In the genomic region with DNA sequence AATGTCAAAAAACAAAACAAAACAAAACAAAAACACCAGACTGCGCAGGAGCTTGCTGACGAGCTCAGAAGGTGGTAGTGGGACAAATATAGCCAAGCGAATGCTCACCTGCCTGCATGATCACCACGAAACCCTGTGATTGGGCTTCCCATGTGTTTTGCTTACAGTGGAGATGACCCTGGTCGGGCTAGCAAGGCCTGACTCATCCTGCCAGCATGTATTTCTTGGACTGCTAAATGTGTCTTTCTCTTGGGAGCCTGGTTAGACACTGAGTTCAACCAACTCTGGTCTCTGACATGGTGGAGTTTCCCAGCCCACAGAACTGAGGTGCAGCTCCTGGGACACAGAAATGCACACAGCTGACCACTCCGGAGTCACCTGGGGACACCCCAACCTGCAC, we compare ENCODE assay signal across 19 cellular contexts. TPM values are rescaled to one million over a fixed set of nuclear protein-coding genes. Genes with fewer than 3 reads are reported as not detected.
A peak's percentile ranks its signal among the peaks of the same experiment; 100 is the strongest.
DNase-seq lines count a peak whose midpoint lies in the region; ATAC-seq, FAIRE-seq and TF ChIP-seq lines count a peak whose summit lies in the region.
"Had no signal": no experiment of that assay in that cellular context is flagged by ENCODE, and none has a peak within 500 bp of the region (broad histone marks: within the 10 kb centered on the region; RNA-seq: fewer than 3 reads in every experiment).

No MANE protein-coding gene starts in this region.

- CTCF ChIA-PET in activated CD8-positive, alpha-beta T cell treated with anti-CD3 and anti-CD28 coated beads for 36 hours (lab: Charles Lee), result interaction anchor here (0.7 to 10.4 kb wide), 10 partner anchors 10 to 153 kb away, joined by 3 to 540 read pairs (median 26); a partner anchor contains a TSS

- no peaks in the 10 kb centered on the region for H4K20me1 ChIP-seq in GM23248 (ENCODE audit: insufficient read depth)

- DNase-seq in A172 (ENCODE audit: low spot score), result peak; percentile 42
- DNase-seq in GM23248, result peak; percentile 74
- DNase-seq in astrocyte of the spinal cord (ENCODE audit: low read depth, low spot score), result peak; percentile 73
- DNase-seq in kidney epithelial cell (ENCODE audit: low read depth), result peak; percentile 5
- no peak for DNase-seq in activated CD8-positive, alpha-beta T cell treated with anti-CD3 and anti-CD28 coated beads for 36 hours
- no peak for DNase-seq in midbrain (lab: John Stamatoyannopoulos, UW)
- no peak for DNase-seq in left lobe of liver (ENCODE audit: low spot score)
- no peak for DNase-seq in urothelium cell line (ENCODE audit: low spot score)
- DNase-seq: activated naive CD4-positive, alpha-beta T cell treated with anti-CD3 and anti-CD28 coated beads for 36 hours; central memory CD4-positive, alpha-beta T cell; COR-L47; endodermal cell; GF-D8; MM.1S; mucosa of descending colon; NCI-H2029 treated with DMSO at 0.1 percent for 48 hours; NCI-H524 treated with DMSO at 0.1 percent for 48 hours had no signal

- no peak overlapping the region for H3K4me3 Mint-ChIP-seq in activated CD8-positive, alpha-beta T cell treated with anti-CD3 and anti-CD28 coated beads for 36 hours
- H3K4me3 Mint-ChIP-seq: activated naive CD4-positive, alpha-beta T cell treated with anti-CD3 and anti-CD28 coated beads for 36 hours; endodermal cell had no signal

- peaks cover 13% of the 10 kb centered on the region; the same call in 1 of the 2 replicates for H3F3A ChIP-seq in GM23248 (ENCODE audit: insufficient read depth)

- WGBS in GM23248 (ENCODE audit: low coverage in 1 of 2, low lambda C conversion rate in 2 of 2, missing lambda C conversion rate in 2 of 2), 2 experiments, result 73 to 84% methylated on average over 6 of the region's 6 CpGs

- TF ChIP-seq CTCF in astrocyte of the spinal cord (IDR thresholded peaks at IDR 0.05; ENCODE audit: low read depth, low read length), result no peak
- no peak for TF ChIP-seq CTCF in kidney epithelial cell (IDR thresholded peaks at IDR 0.05; ENCODE audit: insufficient read depth, low read length, poor library complexity, severe bottlenecking)
- TF ChIP-seq CTCF in activated CD8-positive, alpha-beta T cell treated with anti-CD3 and anti-CD28 coated beads for 36 hours (IDR thresholded peaks at IDR 0.05), result no peak

- H3K27ac ChIP-seq in GM23248, result no peak overlapping the region
- H3K27ac ChIP-seq: A549 had no signal

- no peaks in the 10 kb centered on the region for H3K27me3 Mint-ChIP-seq in activated CD8-positive, alpha-beta T cell treated with anti-CD3 and anti-CD28 coated beads for 36 hours

- no peaks in the 10 kb centered on the region for H3K36me3 ChIP-seq in GM23248 (ENCODE audit: low read depth)
- no peaks in the 10 kb centered on the region for H3K36me3 ChIP-seq in kidney epithelial cell (ENCODE audit: control insufficient read depth, insufficient read depth, low read length)

- no peaks in the 10 kb centered on the region for H3K9me3 Mint-ChIP-seq in activated CD8-positive, alpha-beta T cell treated with anti-CD3 and anti-CD28 coated beads for 36 hours
- H3K9me3 Mint-ChIP-seq: activated naive CD4-positive, alpha-beta T cell treated with anti-CD3 and anti-CD28 coated beads for 36 hours; endodermal cell had no signal

- H3K79me2 ChIP-seq in GM23248 (ENCODE audit: insufficient read depth), result no peaks in the 10 kb centered on the region

- no peaks in the 10 kb centered on the region for H3K9me2 ChIP-seq in GM23248 (ENCODE audit: insufficient read depth)

- H2AFZ ChIP-seq in GM23248, result no peak overlapping the region

- H3K4me1 Mint-ChIP-seq in activated CD8-positive, alpha-beta T cell treated with anti-CD3 and anti-CD28 coated beads for 36 hours (ENCODE audit: low read depth), result peaks cover 27% of the 10 kb centered on the region
- H3K4me1 Mint-ChIP-seq: endodermal cell had no signal

- POLR2A ChIA-PET in activated CD8-positive, alpha-beta T cell treated with anti-CD3 and anti-CD28 coated beads for 36 hours (lab: Charles Lee), result interaction anchor here (1.3 to 4.5 kb wide), 3 partner anchors 24 to 38 kb away, joined by 3 to 109 read pairs (median 51); a partner anchor contains a TSS

- intact Hi-C loops in activated CD8-positive, alpha-beta T cell treated with anti-CD3 and anti-CD28 coated beads for 36 hours (cut with micrococcal nuclease), result no loop called here

- in situ Hi-C loops in GM23248 (cut with MboI), result no loop called here
- in situ Hi-C loops in astrocyte of the spinal cord (cut with HindIII; ENCODE audit: low sequenced_read_pairs), result no loop called here

- H3K4me3 ChIP-seq in GM23248 (no peak overlapping the region), astrocyte of the spinal cord (ENCODE audit: low read depth, low read length) (no peak overlapping the region), kidney epithelial cell (ENCODE audit: low read depth, low read length) (no peak overlapping the region)
- H3K4me3 ChIP-seq: A549, mucosa of descending colon had no signal

- H3K9ac ChIP-seq in GM23248, result no peak overlapping the region

- no peaks in the 10 kb centered on the region for H3K9me3 ChIP-seq in GM23248 (ENCODE audit: low read depth)
- H3K9me3 ChIP-seq: A549, mucosa of descending colon had no signal

- FAIRE-seq in urothelium cell line (lab: Jason Lieb, UNC), result no peak
- FAIRE-seq: A549, keratinocyte had no signal

- ATAC-seq in activated CD8-positive, alpha-beta T cell treated with anti-CD3 and anti-CD28 coated beads for 36 hours, result no peak
- no peak for ATAC-seq in left lobe of liver
- ATAC-seq: A549, mucosa of descending colon had no signal

- no peak overlapping the region for H3K27ac Mint-ChIP-seq in activated CD8-positive, alpha-beta T cell treated with anti-CD3 and anti-CD28 coated beads for 36 hours
- H3K27ac Mint-ChIP-seq: activated naive CD4-positive, alpha-beta T cell treated with anti-CD3 and anti-CD28 coated beads for 36 hours; endodermal cell had no signal

- H3K4me2 ChIP-seq in GM23248 (ENCODE audit: unreplicated experiment), result no peak overlapping the region
- H3K4me2 ChIP-seq: A549 had no signal

- H3K36me3 Mint-ChIP-seq in activated CD8-positive, alpha-beta T cell treated with anti-CD3 and anti-CD28 coated beads for 36 hours (ENCODE audit: low read depth), result no peaks in the 10 kb centered on the region

- H3K27me3 ChIP-seq in GM23248 (replicated peaks; ENCODE audit: insufficient read depth), result no peaks in the 10 kb centered on the region
- no peaks in the 10 kb centered on the region for H3K27me3 ChIP-seq in kidney epithelial cell (ENCODE audit: control insufficient read depth, insufficient read depth, low read length)

- H3K4me1 ChIP-seq in GM23248 (ENCODE audit: insufficient read depth), result peaks cover 9% of the 10 kb centered on the region
- H3K4me1 ChIP-seq: A549 had no signal

RNA-seq across cellular contexts. Expression of a gene that starts 30.7 kb away (rescaled TPM):
- total RNA-seq in A172 (2014; rRNA removed; shearing (Covaris generic)), result 0.05 TPM in 1 of 2 replicates, not detected in the other
- total RNA-seq in GM23248 (2014; rRNA removed; shearing (Covaris generic)), result 2.4 and 8.8 TPM in 2 replicates
- 3.1 and 3.3 TPM in 2 replicates for polyA plus RNA-seq in GM23248 (2016; fragmentation: Nextera tagmentation; extraction: Ambion mirVana)
- total RNA-seq in kidney epithelial cell, result 1.6 and 1.7 TPM in 2 replicates
- 100 to 1,000 TPM; 311 to 313 TPM for total RNA-seq in activated CD8-positive, alpha-beta T cell treated with anti-CD3 and anti-CD28 coated beads for 36 hours
- total RNA-seq in left lobe of liver, result 0.98 TPM

RNA-seq across cellular contexts. Expression of a gene that starts 32.7 kb away (rescaled TPM):
- total RNA-seq in A172 (2014; rRNA removed; shearing (Covaris generic)), result 191 and 196 TPM in 2 replicates
- total RNA-seq in GM23248 (2014; rRNA removed; shearing (Covaris generic)), result 120 and 129 TPM in 2 replicates
- polyA plus RNA-seq in GM23248 (2016; fragmentation: Nextera tagmentation; extraction: Ambion mirVana), result 93.3 and 94.2 TPM in 2 replicates
- total RNA-seq in kidney epithelial cell, result 96.1 and 104 TPM in 2 replicates
- 100 to 1,000 TPM; 145 to 149 TPM for total RNA-seq in activated CD8-positive, alpha-beta T cell treated with anti-CD3 and anti-CD28 coated beads for 36 hours
- 67.6 TPM for total RNA-seq in left lobe of liver

RNA-seq across cellular contexts. Expression of a gene that starts 37.6 kb away (rescaled TPM):
- total RNA-seq in A172 (2014; rRNA removed; shearing (Covaris generic)), result not detected in 2 replicates
- total RNA-seq in GM23248 (2014; rRNA removed; shearing (Covaris generic)), result 0.25 TPM in 1 of 2 replicates, not detected in the other
- not detected in 2 replicates for polyA plus RNA-seq in GM23248 (2016; fragmentation: Nextera tagmentation; extraction: Ambion mirVana)
- total RNA-seq in kidney epithelial cell, result not detected in 2 replicates
- 1 to 10 TPM; 1.8 to 2.7 TPM for total RNA-seq in activated CD8-positive, alpha-beta T cell treated with anti-CD3 and anti-CD28 coated beads for 36 hours
- total RNA-seq in left lobe of liver, result not detected
- total RNA-seq: endodermal cell, mucosa of descending colon had no signal
- polyA plus RNA-seq: A549, keratinocyte had no signal

RNA-seq across cellular contexts. Expression of a gene that starts 59.6 kb away (rescaled TPM):
- total RNA-seq in A172 (2014; rRNA removed; shearing (Covaris generic)), result not detected in 2 replicates
- total RNA-seq in GM23248 (2014; rRNA removed; shearing (Covaris generic)), result not detected in 2 replicates
- polyA plus RNA-seq in GM23248 (2016; fragmentation: Nextera tagmentation; extraction: Ambion mirVana), result not detected in 2 replicates
- total RNA-seq in kidney epithelial cell, result 0.07 and 0.13 TPM in 2 replicates
- under 1 TPM; 0.29 to 0.34 TPM for total RNA-seq in activated CD8-positive, alpha-beta T cell treated with anti-CD3 and anti-CD28 coated beads for 36 hours
- total RNA-seq in left lobe of liver, result 11.4 TPM
- polyA plus RNA-seq: keratinocyte had no signal

Comparison
In these comparisons a context has a peak if more than half of its experiments do, and no peak if none do; other contexts are left out.
1. DNase-seq: peak in A172 (single experiment), GM23248 (single experiment), astrocyte of the spinal cord (single experiment) and kidney epithelial cell (single experiment); none in activated CD8-positive, alpha-beta T cell treated with anti-CD3 and anti-CD28 coated beads for 36 hours (single experiment), midbrain (single experiment), left lobe of liver (single experiment) and urothelium cell line (single experiment).
2. RNA of a gene that starts 30.7 kb away (total RNA-seq): 311 to 313 TPM in activated CD8-positive, alpha-beta T cell treated with anti-CD3 and anti-CD28 coated beads for 36 hours; 2.4 to 8.8 TPM in GM23248, 1.6 to 1.7 TPM in kidney epithelial cell, 0.98 TPM in left lobe of liver (single experiment) and 0.05 TPM in A172; every median in the first group is over 10 times any median in the second.